8 cellular contexts compared by ENCODE assay signal in genomic region chr6:32047855-32048766, GRCh38. TPM values are rescaled to one million over a fixed set of nuclear protein-coding genes. Genes with fewer than 3 reads are reported as not detected.
A peak's percentile ranks its signal among the peaks of the same experiment; 100 is the strongest.
DNase-seq lines count a peak whose midpoint lies in the region; ATAC-seq and TF ChIP-seq lines count a peak whose summit lies in the region.

No MANE protein-coding gene starts in this region.

- no peaks in the 10 kb centered on the region for H3K27me3 ChIP-seq in CD4-positive, CD25-positive, alpha-beta regulatory T cell (ENCODE audit: control insufficient read depth, insufficient read depth, low read length)
- no peaks in the 10 kb centered on the region for H3K27me3 ChIP-seq in heart right ventricle

- H3K4me1 Mint-ChIP-seq in CD4-positive, CD25-positive, alpha-beta regulatory T cell = peaks cover 0 to 7% (median 0%) of the 10 kb centered on the region in 4 donors
- peaks cover 19% of the 10 kb centered on the region for H3K4me1 Mint-ChIP-seq in HFFc6 (ENCODE audit: low read depth)
- peaks cover 3% of the 10 kb centered on the region for H3K4me1 Mint-ChIP-seq in activated naive CD8-positive, alpha-beta T cell treated with anti-CD3 and anti-CD28 coated beads, Interleukin-2, amount 10 ng/mL, durations not matched to agents 7 days and 5 days

- 52 to 54% methylated on average over 40 to 42 of the region's 42 CpGs for WGBS in heart right ventricle, 2 donors

- no peaks in the 10 kb centered on the region for H3K36me3 Mint-ChIP-seq in CD4-positive, CD25-positive, alpha-beta regulatory T cell
- H3K36me3 Mint-ChIP-seq in HFFc6 (ENCODE audit: low read depth) = no peaks in the 10 kb centered on the region
- H3K36me3 Mint-ChIP-seq in activated naive CD8-positive, alpha-beta T cell treated with anti-CD3 and anti-CD28 coated beads, Interleukin-2, amount 10 ng/mL, durations not matched to agents 7 days and 5 days = no peaks in the 10 kb centered on the region

- no peak overlapping the region for H3K4me3 Mint-ChIP-seq in CD4-positive, CD25-positive, alpha-beta regulatory T cell
- H3K4me3 Mint-ChIP-seq in HFFc6 = no peak overlapping the region
- no peak overlapping the region for H3K4me3 Mint-ChIP-seq in activated naive CD8-positive, alpha-beta T cell treated with anti-CD3 and anti-CD28 coated beads, Interleukin-2, amount 10 ng/mL, durations not matched to agents 7 days and 5 days

- no peaks in the 10 kb centered on the region for H3K9me3 ChIP-seq in CD4-positive, CD25-positive, alpha-beta regulatory T cell (ENCODE audit: control insufficient read depth in 2 of 2, low read length in 2 of 2)
- no peaks in the 10 kb centered on the region for H3K9me3 ChIP-seq in heart right ventricle

- H3K27ac ChIP-seq in CD4-positive, CD25-positive, alpha-beta regulatory T cell (ENCODE audit: insufficient read depth, low read length, poor library complexity, severe bottlenecking) = no peak overlapping the region
- peak overlapping the region in 8 of 10 donors; percentile 67 to 87 (median 80) for H3K27ac ChIP-seq in heart right ventricle

- peak; percentile 28 to 55 (median 49) for DNase-seq in CD4-positive, CD25-positive, alpha-beta regulatory T cell
- DNase-seq in HFFc6 (peak; percentile 23), SKM-1 (lab: John Stamatoyannopoulos, UW; ENCODE audit: unreplicated experiment) (peak; percentile 20), heart right ventricle (peak; percentile 64 to 77), renal cortical epithelial cell (ENCODE audit: low read depth) (peak; percentile 14)
- peak; percentile 78 for DNase-seq in activated naive CD8-positive, alpha-beta T cell treated with anti-CD3 and anti-CD28 coated beads, Interleukin-2, amount 10 ng/mL, durations not matched to agents 7 days and 5 days

- POLR2A ChIA-PET in activated naive CD8-positive, alpha-beta T cell treated with anti-CD3 and anti-CD28 coated beads, Interleukin-2, amount 10 ng/mL, durations not matched to agents 7 days and 5 days (lab: Charles Lee) = no interaction called here

- H3K36me3 ChIP-seq in CD4-positive, CD25-positive, alpha-beta regulatory T cell (ENCODE audit: control insufficient read depth, insufficient read depth, low read length) = no peaks in the 10 kb centered on the region
- H3K36me3 ChIP-seq in heart right ventricle = peaks cover 0 to 72% (median 0%) of the 10 kb centered on the region in 9 donors

- H3K27me3 Mint-ChIP-seq in CD4-positive, CD25-positive, alpha-beta regulatory T cell = peaks cover 4% of the 10 kb centered on the region
- H3K27me3 Mint-ChIP-seq in HFFc6 (ENCODE audit: insufficient read depth) = peaks cover 16% of the 10 kb centered on the region
- H3K27me3 Mint-ChIP-seq in activated naive CD8-positive, alpha-beta T cell treated with anti-CD3 and anti-CD28 coated beads, Interleukin-2, amount 10 ng/mL, durations not matched to agents 7 days and 5 days = no peaks in the 10 kb centered on the region

- H3K27ac Mint-ChIP-seq in CD4-positive, CD25-positive, alpha-beta regulatory T cell = no peak overlapping the region
- peak overlapping the region; percentile 8; the same call in 1 of the 2 replicates for H3K27ac Mint-ChIP-seq in HFFc6
- no peak overlapping the region for H3K27ac Mint-ChIP-seq in activated naive CD8-positive, alpha-beta T cell treated with anti-CD3 and anti-CD28 coated beads, Interleukin-2, amount 10 ng/mL, durations not matched to agents 7 days and 5 days

- peaks cover 6% of the 10 kb centered on the region for H3K4me1 ChIP-seq in CD4-positive, CD25-positive, alpha-beta regulatory T cell (ENCODE audit: control insufficient read depth, insufficient read depth, low read length, poor library complexity, severe bottlenecking)
- peaks cover 7 to 32% (median 26%) of the 10 kb centered on the region in 9 donors for H3K4me1 ChIP-seq in heart right ventricle

- no peak overlapping the region for H3K4me3 ChIP-seq in CD4-positive, CD25-positive, alpha-beta regulatory T cell (ENCODE audit: low read depth, low read length)
- no peak overlapping the region for H3K4me3 ChIP-seq in heart right ventricle

- TF ChIP-seq CTCF in HFFc6 (IDR thresholded peaks at IDR 0.05) (peak; percentile 94), heart right ventricle (IDR thresholded peaks at IDR 0.05) (peak; percentile 68 to 90 (median 81))

- intact Hi-C loops in heart right ventricle (cut with DNase I) = no loop called here

- peak; percentile 40 to 48 for ATAC-seq in CD4-positive, CD25-positive, alpha-beta regulatory T cell (ENCODE audit: low read depth in 2 of 2)
- ATAC-seq in activated naive CD8-positive, alpha-beta T cell treated with anti-CD3 and anti-CD28 coated beads, Interleukin-2, amount 10 ng/mL, durations not matched to agents 7 days and 5 days (ENCODE audit: low read depth) = peak; percentile 67
- peak; percentile 44 to 66 (median 59) for ATAC-seq in heart right ventricle
- no peak for ATAC-seq in GM21825 (IDR thresholded peaks at IDR 0.05; ENCODE audit: unreplicated experiment)
- no peak for ATAC-seq in HG03175 (IDR thresholded peaks at IDR 0.05; ENCODE audit: unreplicated experiment)

- H3K9me3 Mint-ChIP-seq in CD4-positive, CD25-positive, alpha-beta regulatory T cell = no peaks in the 10 kb centered on the region
- H3K9me3 Mint-ChIP-seq in HFFc6 = no peaks in the 10 kb centered on the region
- no peaks in the 10 kb centered on the region for H3K9me3 Mint-ChIP-seq in activated naive CD8-positive, alpha-beta T cell treated with anti-CD3 and anti-CD28 coated beads, Interleukin-2, amount 10 ng/mL, durations not matched to agents 7 days and 5 days

RNA-seq across cellular contexts. Expression of gene CYP21A2, which starts 9.9 kb away (rescaled TPM):
- not detected for total RNA-seq in CD4-positive, CD25-positive, alpha-beta regulatory T cell
- not detected for polyA plus RNA-seq in CD4-positive, CD25-positive, alpha-beta regulatory T cell
- under 1 TPM in 1 of 6 experiments, not detected in 5; 0.17 TPM for total RNA-seq in HFFc6 (2021; fragmentation: NEBNext Ultra II Directional; extraction: Animal tissue kit (Norgen Biotek cat#: 25700))
- under 1 TPM; 0.43 to 0.72 TPM for total RNA-seq in activated naive CD8-positive, alpha-beta T cell treated with anti-CD3 and anti-CD28 coated beads, Interleukin-2, amount 10 ng/mL, durations not matched to agents 7 days and 5 days
- total RNA-seq in heart right ventricle (1 to 10 TPM in 2 of 10 donors, under 1 TPM in 3, not detected in 5; 0.26 to 1.9 (median 0.62) TPM), renal cortical epithelial cell (0.20 TPM in 1 of 2 replicates, not detected in the other)
- polyA plus RNA-seq in heart right ventricle = under 1 TPM; 0.19 to 0.73 TPM

RNA-seq across cellular contexts. Expression of gene C4B, which starts 33.5 kb away (rescaled TPM):
- total RNA-seq in CD4-positive, CD25-positive, alpha-beta regulatory T cell = 3.6 TPM
- under 1 TPM in 1 of 4 donors, not detected in 3; 0.52 TPM for polyA plus RNA-seq in CD4-positive, CD25-positive, alpha-beta regulatory T cell
- 1 to 10 TPM; 1.5 to 2.5 (median 2.0) TPM for total RNA-seq in HFFc6 (2021; fragmentation: NEBNext Ultra II Directional; extraction: Animal tissue kit (Norgen Biotek cat#: 25700))
- 1 to 10 TPM; 4.1 to 5.7 TPM for total RNA-seq in activated naive CD8-positive, alpha-beta T cell treated with anti-CD3 and anti-CD28 coated beads, Interleukin-2, amount 10 ng/mL, durations not matched to agents 7 days and 5 days
- 100 to 1,000 TPM in 2 of 10 donors, 10 to 100 TPM in 8; 32.6 to 357 (median 60.3) TPM for total RNA-seq in heart right ventricle
- polyA plus RNA-seq in heart right ventricle = 10 to 100 TPM; 33.8 to 72.6 TPM
- 0.35 and 32.2 TPM in 2 replicates for total RNA-seq in renal cortical epithelial cell

Comparison
In these comparisons a context has a peak if more than half of its experiments do, and no peak if none do; other contexts are left out.
1. ATAC-seq: peak in CD4-positive, CD25-positive, alpha-beta regulatory T cell (2 of 2), activated naive CD8-positive, alpha-beta T cell treated with anti-CD3 and anti-CD28 coated beads, Interleukin-2, amount 10 ng/mL, durations not matched to agents 7 days and 5 days (single experiment) and heart right ventricle (8 of 8); none in GM21825 (single experiment) and HG03175 (single experiment).
2. DNase-seq: peak in every context shown above with its lines; median percentile 78 in activated naive CD8-positive, alpha-beta T cell treated with anti-CD3 and anti-CD28 coated beads, Interleukin-2, amount 10 ng/mL, durations not matched to agents 7 days and 5 days; 70 in heart right ventricle; 49 in CD4-positive, CD25-positive, alpha-beta regulatory T cell; 23 in HFFc6; 20 in SKM-1; 14 in renal cortical epithelial cell.